ENCODE assay signal across 1 cellular context in genomic region chr3:183988216-183988790, GRCh38.
A peak's percentile ranks its signal among the peaks of the same experiment; 100 is the strongest.
TF ChIP-seq lines count a peak whose summit lies in the region.

No MANE protein-coding gene starts in this region.

TF ChIP-seq in HepG2, 621 proteins besides CTCF, POLR2A, EP300 and RAD21 (continued from another document):
- no peak for TF ChIP-seq GLMP (CRISPR knock-in tag; IDR thresholded peaks at IDR 0.05; ENCODE audit: borderline replicate concordance)
- peak; percentile 75; the same call in 1 of the 2 replicates for TF ChIP-seq ZSCAN29 (CRISPR knock-in tag; conservative IDR thresholded peaks at IDR 0.05)
- TF ChIP-seq MTA1 (CRISPR knock-in tag; IDR thresholded peaks at IDR 0.05; ENCODE audit: borderline replicate concordance): no peak
- no peak for TF ChIP-seq BCLAF1 (IDR thresholded peaks at IDR 0.05)
- TF ChIP-seq GPBP1L1 (CRISPR knock-in tag; IDR thresholded peaks at IDR 0.05): no peak
- TF ChIP-seq ZNF441 (CRISPR knock-in tag; IDR thresholded peaks at IDR 0.05; ENCODE audit: borderline replicate concordance): 0 out of 2 replicates have a peak, but pooled peaks have one; percentile 41
- TF ChIP-seq ZNF552 (CRISPR knock-in tag; IDR thresholded peaks at IDR 0.05; ENCODE audit: borderline replicate concordance): no peak
- TF ChIP-seq MXD1 (CRISPR knock-in tag; IDR thresholded peaks at IDR 0.05): no peak
- TF ChIP-seq ZNF7 (CRISPR knock-in tag; IDR thresholded peaks at IDR 0.05): no peak
- TF ChIP-seq AKNA (CRISPR knock-in tag; IDR thresholded peaks at IDR 0.05; ENCODE audit: borderline replicate concordance): no peak
- no peak for TF ChIP-seq NR1H2 (CRISPR knock-in tag; IDR thresholded peaks at IDR 0.05; ENCODE audit: borderline replicate concordance, low read depth)
- TF ChIP-seq ZNF275 (CRISPR knock-in tag; IDR thresholded peaks at IDR 0.05; ENCODE audit: borderline replicate concordance): no peak
